Comparison of ENCODE assay signal across 12 cellular contexts in the genomic region with DNA sequence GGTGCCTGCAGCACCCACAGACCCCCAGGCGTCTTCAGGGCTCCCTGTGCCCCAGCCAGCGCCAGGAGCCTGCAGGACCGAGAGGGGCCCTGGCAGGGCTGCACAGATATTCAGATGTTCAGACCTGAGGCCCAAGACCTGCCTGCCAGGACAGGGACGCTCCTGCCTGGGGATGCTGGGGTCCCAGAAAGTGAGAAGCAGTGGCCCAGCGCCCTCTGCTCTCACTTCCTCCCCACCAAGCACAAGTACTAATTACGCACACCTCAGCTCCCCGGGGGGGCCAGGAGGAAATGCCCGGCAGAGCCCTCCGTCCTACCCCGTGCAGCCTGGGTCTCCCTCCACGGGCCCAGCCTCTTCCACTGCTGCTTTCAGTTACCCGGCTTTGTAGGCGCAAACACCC. TPM values are rescaled to one million over a fixed set of nuclear protein-coding genes. Genes with fewer than 3 reads are reported as not detected.
DNase-seq lines count a peak whose midpoint lies in the region; ATAC-seq and TF ChIP-seq lines count a peak whose summit lies in the region.
"Had no signal": no experiment of that assay in that cellular context is flagged by ENCODE, and none has a peak within 500 bp of the region (broad histone marks: within the 10 kb centered on the region; RNA-seq: fewer than 3 reads in every experiment).

No MANE protein-coding gene starts in this region.

- no peak overlapping the region for H3K27ac ChIP-seq in mesenchymal stem cell (ENCODE audit: low read length, poor library complexity, severe bottlenecking)
- H3K27ac ChIP-seq: sigmoid colon had no signal

- ATAC-seq in GM21367 (IDR thresholded peaks at IDR 0.05; ENCODE audit: unreplicated experiment) (peak; percentile 38), HG03460 (IDR thresholded peaks at IDR 0.05; ENCODE audit: unreplicated experiment) (peak; percentile 41), HG02884 (IDR thresholded peaks at IDR 0.05; ENCODE audit: unreplicated experiment) (no peak)
- ATAC-seq: Panc1 had no signal

- H3K18ac ChIP-seq in mesenchymal stem cell (ENCODE audit: low read depth in 1 of 2, low read length in 2 of 2): no peak overlapping the region

- no peak for TF ChIP-seq CTCF in GM13976 (IDR thresholded peaks at IDR 0.05; ENCODE audit: borderline replicate concordance, control extremely low read depth, extremely low read depth, insufficient read depth, missing control alignments)

- 82% methylated on average over 11 of the region's 13 CpGs for WGBS in mesenchymal stem cell

- H2BK5ac ChIP-seq in mesenchymal stem cell (ENCODE audit: low read depth, low read length, poor library complexity, severe bottlenecking): no peak overlapping the region

- no peak overlapping the region for H3K4me3 ChIP-seq in mesenchymal stem cell (ENCODE audit: insufficient read depth in 1 of 2, low read depth in 1 of 2, low read length in 2 of 2)
- H3K4me3 ChIP-seq: sigmoid colon had no signal

- no peak overlapping the region for H4K8ac ChIP-seq in mesenchymal stem cell (ENCODE audit: low read length)

- no peak overlapping the region for H3K14ac ChIP-seq in mesenchymal stem cell (ENCODE audit: low read length in 2 of 2)

- H3K27me3 ChIP-seq in mesenchymal stem cell (ENCODE audit: control insufficient read depth in 1 of 2, insufficient read depth in 1 of 2, low read length in 2 of 2): peaks cover 8 to 69% of the 10 kb centered on the region in 2 experiments

- H3K23ac ChIP-seq in mesenchymal stem cell (ENCODE audit: low read length in 2 of 2): no peak overlapping the region

- H2BK120ac ChIP-seq in mesenchymal stem cell (ENCODE audit: low read depth, low read length): no peak overlapping the region

- peak; percentile 69 for DNase-seq in GM13976 (ENCODE audit: low spot score)
- DNase-seq in mesenchymal stem cell: no peak
- DNase-seq in ACHN: no peak
- DNase-seq in NCI-H82 (lab: John Stamatoyannopoulos, UW): no peak
- DNase-seq in NCI-H187 treated with DMSO at 0.1 percent for 48 hours (lab: John Stamatoyannopoulos, UW): no peak
- DNase-seq: CD4-positive, alpha-beta T cell; NCI-H1417 treated with DMSO at 0.1 percent for 48 hours; sigmoid colon had no signal

- no peak overlapping the region for H3K9ac ChIP-seq in mesenchymal stem cell (ENCODE audit: low read length)

- peak overlapping the region; percentile 22 for H4K91ac ChIP-seq in mesenchymal stem cell (ENCODE audit: low read length)

- no peak overlapping the region for H2AK5ac ChIP-seq in mesenchymal stem cell (ENCODE audit: low read length, severe bottlenecking)

- in situ Hi-C loops in GM13976 (cut with MboI; ENCODE audit: low sequenced_read_pairs, unreplicated experiment): no loop called here
- in situ Hi-C loops in ACHN (cut with HindIII; ENCODE audit: low pct_ligation_motif_present, low pct_unique_long_range_greater_than_20kb, low sequenced_read_pairs): no loop called here

- no peak overlapping the region for H2AFZ ChIP-seq in mesenchymal stem cell (ENCODE audit: low read depth, low read length)

- no peak overlapping the region for H2BK12ac ChIP-seq in mesenchymal stem cell (ENCODE audit: low read length in 2 of 2)

- H3K79me1 ChIP-seq in mesenchymal stem cell (replicated peaks; ENCODE audit: low read length, poor library complexity, severe bottlenecking): no peaks in the 10 kb centered on the region

- H3K4ac ChIP-seq in mesenchymal stem cell (ENCODE audit: low read depth in 1 of 2, low read length in 2 of 2): no peak overlapping the region

- H3K9me3 ChIP-seq in mesenchymal stem cell (ENCODE audit: control insufficient read depth, low read length): peaks cover 7% of the 10 kb centered on the region
- H3K9me3 ChIP-seq: sigmoid colon had no signal

- H3K4me2 ChIP-seq in mesenchymal stem cell (ENCODE audit: low read length, poor library complexity, severe bottlenecking): no peak overlapping the region

- H3K4me1 ChIP-seq in mesenchymal stem cell (ENCODE audit: control insufficient read depth, insufficient read depth, low read depth, low read length): peaks cover 13% of the 10 kb centered on the region
- H3K4me1 ChIP-seq: sigmoid colon had no signal

- H2BK15ac ChIP-seq in mesenchymal stem cell (ENCODE audit: low read depth, poor library complexity, severe bottlenecking): no peak overlapping the region

- no peaks in the 10 kb centered on the region for H3K36me3 ChIP-seq in mesenchymal stem cell (ENCODE audit: control insufficient read depth in 1 of 2, insufficient read depth in 2 of 2, low read depth in 1 of 2, low read length in 2 of 2)
- H3K36me3 ChIP-seq: sigmoid colon had no signal

RNA-seq across cellular contexts. Expression of gene INF2, which starts 28.8 kb away (rescaled TPM):
- polyA plus RNA-seq in mesenchymal stem cell (2013, experiment 1 of 2): 59.1 TPM
- 55.9 TPM for polyA plus RNA-seq in mesenchymal stem cell (2013, experiment 2 of 2)

RNA-seq across cellular contexts. Expression of gene TMEM179, which starts 56.0 kb away (rescaled TPM):
- polyA plus RNA-seq in mesenchymal stem cell (2013, experiment 1 of 2): not detected
- polyA plus RNA-seq in mesenchymal stem cell (2013, experiment 2 of 2): not detected
